Comparison of ENCODE assay signal across 1 cellular context in the genomic region with DNA sequence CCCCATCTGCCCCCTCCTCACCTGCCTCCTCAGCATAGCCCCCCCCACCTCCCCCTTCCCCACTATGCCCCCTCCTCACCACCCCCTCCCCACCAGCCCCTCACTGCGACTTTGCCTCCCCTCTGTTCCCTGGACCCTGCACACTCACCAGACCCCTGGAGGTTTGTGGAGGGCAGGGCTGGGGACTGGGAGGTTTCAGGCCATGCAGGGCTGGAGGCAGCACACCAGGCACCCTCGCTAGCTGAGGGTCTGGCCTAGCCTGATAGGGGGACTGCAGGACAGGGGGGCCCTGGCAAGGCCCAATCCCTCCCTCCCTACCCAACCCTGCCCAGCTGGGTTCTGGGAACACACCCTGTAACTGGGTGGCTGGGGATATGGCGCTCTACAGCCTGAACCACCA.
TF ChIP-seq lines count a peak whose summit lies in the region.

No MANE protein-coding gene starts in this region.

TF ChIP-seq in HepG2, 621 proteins besides CTCF, POLR2A, EP300 and RAD21:
- TF ChIP-seq ZNF646 (CRISPR knock-in tag; IDR thresholded peaks at IDR 0.05) (no peak), ZFX (CRISPR knock-in tag; IDR thresholded peaks at IDR 0.05; ENCODE audit: low read depth) (0 out of 2 replicates have a peak, but pooled peaks have one; percentile 29), CBFB (CRISPR knock-in tag; IDR thresholded peaks at IDR 0.05) (no peak)
